11 cellular contexts compared by ENCODE assay signal in the genomic region with DNA sequence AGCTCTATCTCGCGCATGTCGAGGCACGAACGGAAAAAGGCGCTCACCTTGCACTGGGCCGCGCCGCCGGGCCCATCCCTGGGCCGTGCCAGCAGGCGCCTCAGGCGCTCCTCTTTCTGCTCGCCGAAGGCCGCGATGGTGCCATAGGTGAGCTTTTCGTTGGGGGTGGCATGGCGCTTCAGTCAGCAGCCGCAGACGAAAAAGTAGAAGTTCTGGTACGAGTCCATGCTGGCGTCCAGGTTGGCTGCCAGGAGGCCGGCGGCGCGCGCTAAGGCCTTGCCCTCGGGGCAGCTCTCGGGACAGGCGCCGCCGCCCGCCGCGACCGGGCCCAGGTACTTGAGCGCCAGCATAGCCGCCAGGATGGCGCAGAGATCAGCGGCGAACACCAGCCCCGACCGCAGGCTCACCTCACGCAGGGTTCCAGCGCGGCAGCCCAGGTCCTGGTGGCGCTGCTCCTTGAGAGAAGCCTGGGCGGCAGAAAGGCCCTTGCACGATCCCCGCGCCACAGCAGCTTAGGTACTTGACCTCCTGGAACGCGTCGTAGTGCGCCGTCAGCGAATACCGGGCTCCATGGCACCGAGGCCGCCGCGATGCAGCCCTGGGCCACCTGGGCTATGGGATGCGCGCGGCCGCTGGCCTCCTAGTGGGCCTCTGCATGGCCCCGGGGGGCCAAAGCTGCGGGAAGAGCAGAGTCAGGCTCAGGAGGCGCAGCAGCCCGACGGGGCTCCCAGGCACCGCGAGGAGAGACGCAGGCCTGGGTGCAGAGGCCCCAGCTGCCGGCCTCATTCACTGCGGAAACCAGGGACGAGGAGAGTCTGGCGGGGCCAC. TPM values are rescaled to one million over a fixed set of nuclear protein-coding genes. Genes with fewer than 3 reads are reported as not detected.
DNase-seq lines count a peak whose midpoint lies in the region; ATAC-seq lines count a peak whose summit lies in the region.
"Had no signal": no experiment of that assay in that cellular context is flagged by ENCODE, and none has a peak within 500 bp of the region (broad histone marks: within the 10 kb centered on the region; RNA-seq: fewer than 3 reads in every experiment).

No MANE protein-coding gene starts in this region.

- no peaks in the 10 kb centered on the region for H3K4me1 ChIP-seq in CD8-positive, alpha-beta memory T cell (ENCODE audit: insufficient read depth, low read length)

- H3K4me3 Mint-ChIP-seq in activated CD8-positive, alpha-beta T cell treated with anti-CD3 and anti-CD28 coated beads, Interleukin-2, amount 10 ng/mL, durations not matched to agents 7 days and 5 days = peak overlapping the region; percentile 22
- peak overlapping the region; percentile 61 for H3K4me3 Mint-ChIP-seq in stimulated activated memory B cell treated with anti-CD40 and anti-IgM and Interleukin-4, amounts not matched to agents 10 μg/mL and 1 μg/mL and 100 μg/mL, for 72 hours
- H3K4me3 Mint-ChIP-seq in CD8-positive, alpha-beta memory T cell = peak overlapping the region in 3 of 7 donors; percentile 27 to 57 (median 41)
- H3K4me3 Mint-ChIP-seq: natural killer cell had no signal

- peak overlapping the region; percentile 82 for H3K4me3 ChIP-seq in iPS-18c (ENCODE audit: insufficient read depth, low read depth, low read length)
- H3K4me3 ChIP-seq in CD8-positive, alpha-beta memory T cell (ENCODE audit: low read length) = no peak overlapping the region

- peaks cover 13% of the 10 kb centered on the region for H3K4me1 Mint-ChIP-seq in activated CD8-positive, alpha-beta T cell treated with anti-CD3 and anti-CD28 coated beads, Interleukin-2, amount 10 ng/mL, durations not matched to agents 7 days and 5 days (ENCODE audit: low read depth)
- peaks cover 17% of the 10 kb centered on the region for H3K4me1 Mint-ChIP-seq in stimulated activated memory B cell treated with anti-CD40 and anti-IgM and Interleukin-4, amounts not matched to agents 10 μg/mL and 1 μg/mL and 100 μg/mL, for 72 hours
- H3K4me1 Mint-ChIP-seq in CD8-positive, alpha-beta memory T cell = peaks cover 4 to 25% (median 8%) of the 10 kb centered on the region in 3 donors

- no peak overlapping the region for H3K27ac Mint-ChIP-seq in activated CD8-positive, alpha-beta T cell treated with anti-CD3 and anti-CD28 coated beads, Interleukin-2, amount 10 ng/mL, durations not matched to agents 7 days and 5 days
- H3K27ac Mint-ChIP-seq in stimulated activated memory B cell treated with anti-CD40 and anti-IgM and Interleukin-4, amounts not matched to agents 10 μg/mL and 1 μg/mL and 100 μg/mL, for 72 hours = no peak overlapping the region
- no peak overlapping the region for H3K27ac Mint-ChIP-seq in CD8-positive, alpha-beta memory T cell
- H3K27ac Mint-ChIP-seq: natural killer cell had no signal

- no peak overlapping the region for H3K27ac ChIP-seq in CD8-positive, alpha-beta memory T cell (ENCODE audit: low read depth, low read length)

- ATAC-seq in activated CD8-positive, alpha-beta T cell treated with anti-CD3 and anti-CD28 coated beads, Interleukin-2, amount 10 ng/mL, durations not matched to agents 7 days and 5 days = peak; percentile 37
- no peak for ATAC-seq in stimulated activated memory B cell treated with anti-CD40 and anti-IgM and Interleukin-4, amounts not matched to agents 10 μg/mL and 1 μg/mL and 100 μg/mL, for 72 hours
- no peak for ATAC-seq in HG02571 (IDR thresholded peaks at IDR 0.05; ENCODE audit: unreplicated experiment)

- POLR2A ChIA-PET in activated CD8-positive, alpha-beta T cell treated with anti-CD3 and anti-CD28 coated beads, Interleukin-2, amount 10 ng/mL, durations not matched to agents 7 days and 5 days (lab: Charles Lee) = no interaction called here
- POLR2A ChIA-PET in CD8-positive, alpha-beta memory T cell (lab: Charles Lee) = no interaction called here

- H3K36me3 ChIP-seq in CD8-positive, alpha-beta memory T cell (ENCODE audit: insufficient read depth, low read length) = no peaks in the 10 kb centered on the region

- H3K27me3 ChIP-seq in CD8-positive, alpha-beta memory T cell (ENCODE audit: insufficient read depth, low read length, poor library complexity, severe bottlenecking) = no peaks in the 10 kb centered on the region

- peaks cover 4% of the 10 kb centered on the region for H3K36me3 Mint-ChIP-seq in activated CD8-positive, alpha-beta T cell treated with anti-CD3 and anti-CD28 coated beads, Interleukin-2, amount 10 ng/mL, durations not matched to agents 7 days and 5 days (ENCODE audit: low read depth)
- no peaks in the 10 kb centered on the region for H3K36me3 Mint-ChIP-seq in stimulated activated memory B cell treated with anti-CD40 and anti-IgM and Interleukin-4, amounts not matched to agents 10 μg/mL and 1 μg/mL and 100 μg/mL, for 72 hours
- no peaks in the 10 kb centered on the region for H3K36me3 Mint-ChIP-seq in CD8-positive, alpha-beta memory T cell
- H3K36me3 Mint-ChIP-seq: natural killer cell had no signal

- peaks cover 4% of the 10 kb centered on the region for H3K9me3 Mint-ChIP-seq in activated CD8-positive, alpha-beta T cell treated with anti-CD3 and anti-CD28 coated beads, Interleukin-2, amount 10 ng/mL, durations not matched to agents 7 days and 5 days (ENCODE audit: insufficient read depth)
- peaks cover 4% of the 10 kb centered on the region for H3K9me3 Mint-ChIP-seq in stimulated activated memory B cell treated with anti-CD40 and anti-IgM and Interleukin-4, amounts not matched to agents 10 μg/mL and 1 μg/mL and 100 μg/mL, for 72 hours
- H3K9me3 Mint-ChIP-seq in CD8-positive, alpha-beta memory T cell = no peaks in the 10 kb centered on the region
- H3K9me3 Mint-ChIP-seq: natural killer cell had no signal

- H3K9me3 ChIP-seq in iPS-18c (ENCODE audit: control insufficient read depth, insufficient read depth, low read length) = peaks cover 4% of the 10 kb centered on the region
- no peaks in the 10 kb centered on the region for H3K9me3 ChIP-seq in CD8-positive, alpha-beta memory T cell (ENCODE audit: low read length)

- H3K27me3 Mint-ChIP-seq in activated CD8-positive, alpha-beta T cell treated with anti-CD3 and anti-CD28 coated beads, Interleukin-2, amount 10 ng/mL, durations not matched to agents 7 days and 5 days (ENCODE audit: low read depth) = peaks cover 38% of the 10 kb centered on the region
- H3K27me3 Mint-ChIP-seq in stimulated activated memory B cell treated with anti-CD40 and anti-IgM and Interleukin-4, amounts not matched to agents 10 μg/mL and 1 μg/mL and 100 μg/mL, for 72 hours = peaks cover 89% of the 10 kb centered on the region
- peaks cover 33 to 51% of the 10 kb centered on the region in 2 donors for H3K27me3 Mint-ChIP-seq in CD8-positive, alpha-beta memory T cell

- peak; percentile 43 for DNase-seq in NCI-H2196 (lab: John Stamatoyannopoulos, UW; ENCODE audit: unreplicated experiment)
- DNase-seq in NCI-H2196 treated with DMSO at 0.1 percent for 48 hours (lab: John Stamatoyannopoulos, UW; ENCODE audit: unreplicated experiment) = no peak
- DNase-seq in activated CD8-positive, alpha-beta T cell treated with anti-CD3 and anti-CD28 coated beads, Interleukin-2, amount 10 ng/mL, durations not matched to agents 7 days and 5 days = no peak
- no peak for DNase-seq in NCI-H1694 treated with DMSO at 0.1 percent for 48 hours (lab: John Stamatoyannopoulos, UW)
- no peak for DNase-seq in CD8-positive, alpha-beta memory T cell
- DNase-seq: ACHN, Karpas-422, natural killer cell had no signal

- CTCF ChIA-PET in activated CD8-positive, alpha-beta T cell treated with anti-CD3 and anti-CD28 coated beads, Interleukin-2, amount 10 ng/mL, durations not matched to agents 7 days and 5 days (lab: Charles Lee) = no interaction called here
- CTCF ChIA-PET in CD8-positive, alpha-beta memory T cell (lab: Charles Lee) = interaction anchor here (0.7 kb wide), 1 partner anchor 11 kb away, joined by 4 read pairs; no protein-coding TSS in a partner anchor

RNA-seq across cellular contexts. Expression of gene ALPG, which starts 12.8 kb away (rescaled TPM):
- not detected for total RNA-seq in activated CD8-positive, alpha-beta T cell treated with anti-CD3 and anti-CD28 coated beads, Interleukin-2, amount 10 ng/mL, durations not matched to agents 7 days and 5 days
- not detected for total RNA-seq in CD8-positive, alpha-beta memory T cell
- not detected for polyA plus RNA-seq in CD8-positive, alpha-beta memory T cell
- total RNA-seq: natural killer cell had no signal

RNA-seq across cellular contexts. Expression of gene ALPI, which starts 36.5 kb away (rescaled TPM):
- not detected for total RNA-seq in activated CD8-positive, alpha-beta T cell treated with anti-CD3 and anti-CD28 coated beads, Interleukin-2, amount 10 ng/mL, durations not matched to agents 7 days and 5 days
- not detected for total RNA-seq in CD8-positive, alpha-beta memory T cell
- polyA plus RNA-seq in CD8-positive, alpha-beta memory T cell = not detected
- total RNA-seq: natural killer cell had no signal

RNA-seq across cellular contexts. Expression of gene ALPP, which starts 40.9 kb away (rescaled TPM):
- not detected for total RNA-seq in activated CD8-positive, alpha-beta T cell treated with anti-CD3 and anti-CD28 coated beads, Interleukin-2, amount 10 ng/mL, durations not matched to agents 7 days and 5 days
- total RNA-seq in CD8-positive, alpha-beta memory T cell = not detected
- polyA plus RNA-seq in CD8-positive, alpha-beta memory T cell = not detected
